In the genomic region with DNA sequence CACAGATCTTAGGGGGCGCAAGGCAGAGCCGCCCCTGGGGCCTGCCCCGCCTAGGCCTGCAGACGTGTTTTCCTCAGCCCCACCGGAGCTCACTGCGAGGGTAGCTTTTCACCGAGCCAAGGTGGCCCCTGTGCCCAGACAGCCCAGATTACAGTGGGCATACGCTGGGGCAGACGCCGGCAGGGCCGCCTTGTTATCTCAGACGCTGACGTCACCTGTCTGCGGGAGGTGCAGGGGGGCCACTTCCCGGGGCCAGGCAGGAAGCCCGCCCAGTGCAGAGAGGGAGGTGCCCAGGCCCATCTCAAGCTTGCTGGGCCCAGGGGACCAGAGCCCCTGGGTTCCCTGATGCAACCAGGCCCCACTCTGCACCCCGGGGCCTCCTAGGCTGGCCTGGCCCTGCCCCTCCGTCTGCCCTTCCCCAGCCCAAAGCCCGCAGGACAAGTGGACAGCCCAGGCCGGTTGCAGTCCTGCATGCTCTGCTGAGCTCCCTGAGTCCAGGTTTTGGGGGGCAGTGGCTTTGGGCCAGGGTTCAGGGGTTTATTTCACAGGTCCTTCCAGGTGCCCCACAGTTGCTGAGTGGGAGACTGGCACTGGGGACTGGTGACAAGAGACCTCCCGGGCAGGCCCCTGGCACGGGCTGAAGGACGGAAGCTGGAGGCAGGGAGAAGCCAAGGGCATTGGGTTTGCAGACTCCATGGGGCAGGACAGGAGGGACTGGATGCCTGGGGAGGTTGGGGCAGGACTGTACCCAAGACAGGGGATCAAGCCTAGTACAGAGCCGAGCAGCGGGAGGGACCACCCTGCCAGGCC, we compare ENCODE assay signal across 11 cellular contexts. TPM values are rescaled to one million over a fixed set of nuclear protein-coding genes. Genes with fewer than 3 reads are reported as not detected.
DNase-seq lines count a peak whose midpoint lies in the region; ATAC-seq and TF ChIP-seq lines count a peak whose summit lies in the region.
"Had no signal": no experiment of that assay in that cellular context is flagged by ENCODE, and none has a peak within 500 bp of the region (broad histone marks: within the 10 kb centered on the region; RNA-seq: fewer than 3 reads in every experiment).

No MANE protein-coding gene starts in this region.

- H3K27ac ChIP-seq in lung (ENCODE audit: low read depth in 1 of 2, low read length in 1 of 2): peak overlapping the region in 1 of 2 donors; percentile 41
- no peak overlapping the region for H3K27ac ChIP-seq in upper lobe of right lung

- CTCF ChIA-PET in GM10248 (lab: Yijun Ruan, JAX): interaction anchor here (1.0 to 1.6 kb wide), 2 partner anchors 406 to 448 kb away, joined by 3 to 4 read pairs; no protein-coding TSS in a partner anchor

- no peaks in the 10 kb centered on the region for H3K27me3 ChIP-seq in lung (ENCODE audit: control insufficient read depth, insufficient read depth)
- H3K27me3 ChIP-seq in upper lobe of right lung: no peaks in the 10 kb centered on the region

- H3K4me3 ChIP-seq in lung (no peak overlapping the region), upper lobe of right lung (no peak overlapping the region)

- 62 to 69% methylated on average over 24 to 25 of the region's 25 CpGs for WGBS in lung, 2 donors

- intact Hi-C loops in upper lobe of right lung (cut with DNase I): no loop called here

- H3K9me3 ChIP-seq in lung (ENCODE audit: control insufficient read depth in 2 of 2, insufficient read depth in 1 of 2, low read length in 1 of 2) (no peaks in the 10 kb centered on the region), upper lobe of right lung (no peaks in the 10 kb centered on the region)

- H3K36me3 ChIP-seq in lung (ENCODE audit: control insufficient read depth in 2 of 2, insufficient read depth in 2 of 2, low read length in 2 of 2) (no peaks in the 10 kb centered on the region), upper lobe of right lung (no peaks in the 10 kb centered on the region)

- ATAC-seq in lung (ENCODE audit: insufficient read depth, low FRiP score): peak; percentile 55
- ATAC-seq in upper lobe of right lung: peak; percentile 3

- peak; percentile 56 for DNase-seq in activated effector memory CD4-positive, alpha-beta T cell treated with anti-CD3 and anti-CD28 coated beads, Interleukin-2, amount 50 U/mL, for 16 hours
- no peak for DNase-seq in activated effector memory CD4-positive, alpha-beta T cell treated with Interleukin-2 at 50 U/mL for 16 hours
- peak; percentile 71 for DNase-seq in dermis blood vessel endothelial cell
- DNase-seq in lung (ENCODE audit: low spot score): no peak
- peak; percentile 70 for DNase-seq in upper lobe of right lung
- no peak for DNase-seq in GM10248 (ENCODE audit: extremely low spot score)
- no peak for DNase-seq in NCI-H2107 (lab: John Stamatoyannopoulos, UW)
- DNase-seq in germinal center (ENCODE audit: low spot score): no peak
- DNase-seq: AML-193, substantia nigra, T1000 had no signal

- TF ChIP-seq CTCF in lung (IDR thresholded peaks at IDR 0.05; ENCODE audit: control extremely low read depth, extremely low read depth) (no peak), upper lobe of right lung (IDR thresholded peaks at IDR 0.05) (no peak), GM10248 (IDR thresholded peaks at IDR 0.05; ENCODE audit: control extremely low read depth, extremely low read depth, low read depth, missing control alignments) (no peak)

- POLR2A ChIA-PET in GM10248 (lab: Yijun Ruan, JAX): no interaction called here

- H3K4me1 ChIP-seq in lung (ENCODE audit: control insufficient read depth in 2 of 2, insufficient read depth in 2 of 2, low read length in 2 of 2) (peaks cover 3 to 27% of the 10 kb centered on the region in 2 donors), upper lobe of right lung (peaks cover 29% of the 10 kb centered on the region)

RNA-seq across cellular contexts. Expression of a gene that starts 38.6 kb away (rescaled TPM):
- total RNA-seq in dermis blood vessel endothelial cell (3.5 and 11.2 TPM in 2 replicates), lung (10 to 100 TPM; 23.5 to 87.7 TPM), upper lobe of right lung (8.8 TPM)
- 1 to 10 TPM; 2.9 to 7.8 TPM for polyA plus RNA-seq in lung

Comparison
In these comparisons a context has a peak if more than half of its experiments do, and no peak if none do; other contexts are left out.
1. DNase-seq: peak in activated effector memory CD4-positive, alpha-beta T cell treated with anti-CD3 and anti-CD28 coated beads, Interleukin-2, amount 50 U/mL, for 16 hours (single experiment), dermis blood vessel endothelial cell (single experiment) and upper lobe of right lung (single experiment); none in activated effector memory CD4-positive, alpha-beta T cell treated with Interleukin-2 at 50 U/mL for 16 hours (single experiment), lung (single experiment), GM10248 (single experiment), NCI-H2107 (single experiment) and germinal center (single experiment).